Comparison of ENCODE assay signal across 8 cellular contexts in genomic region chr15:94174399-94174802, GRCh38. TPM values are rescaled to one million over a fixed set of nuclear protein-coding genes. Genes with fewer than 3 reads are reported as not detected.
A peak's percentile ranks its signal among the peaks of the same experiment; 100 is the strongest.
DNase-seq lines count a peak whose midpoint lies in the region; ATAC-seq and TF ChIP-seq lines count a peak whose summit lies in the region.

No MANE protein-coding gene starts in this region.

- no TSS peak for BruUV-seq in PC-9 (replicated peaks; lab: Mats Ljungman, UMichigan)

- H3K27me3 ChIP-seq in PC-9 (ENCODE audit: insufficient read depth, low read depth) = peaks cover 61% of the 10 kb centered on the region

- no peak for TF ChIP-seq CTCF in PC-9 (conservative IDR thresholded peaks at IDR 0.05)

- no peak overlapping the region for H3K4me3 ChIP-seq in PC-9

- H3K36me3 ChIP-seq in PC-9 (ENCODE audit: low read depth) = no peaks in the 10 kb centered on the region

- no peaks in the 10 kb centered on the region for H3K9me3 ChIP-seq in PC-9 (ENCODE audit: insufficient read depth, low read depth)

- H4K20me1 ChIP-seq in PC-9 (ENCODE audit: insufficient read depth) = no peaks in the 10 kb centered on the region

- no peak overlapping the region for H3K4me2 ChIP-seq in PC-9

- no peak overlapping the region for H2AFZ ChIP-seq in PC-9

- intact Hi-C loops in PC-9 (cut with micrococcal nuclease; ENCODE audit: unreplicated experiment) = no loop called here
- intact Hi-C loops in left ventricle myocardium superior (cut with micrococcal nuclease) = no loop called here

- no peaks in the 10 kb centered on the region for H3F3A ChIP-seq in PC-9 (ENCODE audit: insufficient read depth, low read depth)

- peak; percentile 89 for ATAC-seq in GM18499 (IDR thresholded peaks at IDR 0.05; ENCODE audit: insufficient read depth, unreplicated experiment)
- ATAC-seq in GM21619 (IDR thresholded peaks at IDR 0.05; ENCODE audit: unreplicated experiment) = peak; percentile 91
- no peak for ATAC-seq in left ventricle myocardium superior

- no peaks in the 10 kb centered on the region for H3K4me1 ChIP-seq in PC-9 (replicated peaks; ENCODE audit: insufficient read depth)

- CTCF ChIA-PET in PC-9 (lab: Charles Lee) = no interaction called here

- H3K9me2 ChIP-seq in PC-9 (ENCODE audit: insufficient read depth) = peaks cover 2% of the 10 kb centered on the region; the same call in 1 of the 2 replicates

- no peaks in the 10 kb centered on the region for H3K79me2 ChIP-seq in PC-9 (ENCODE audit: low read depth)

- DNase-seq in Kasumi-1 (lab: John Stamatoyannopoulos, UW) (peak; percentile 95 to 98), dedifferentiated amniotic fluid mesenchymal stem cell (ENCODE audit: extremely low spot score) (peak; percentile 34), DMS 273 treated with DMSO at 0.1 percent for 48 hours (lab: John Stamatoyannopoulos, UW) (no peak), PC-9 (no peak), left ventricle myocardium superior (no peak), NCI-H748 treated with DMSO at 0.1 percent for 48 hours (lab: John Stamatoyannopoulos, UW) (no peak)

- POLR2A ChIA-PET in PC-9 (lab: Charles Lee; ENCODE audit: unreplicated experiment) = no interaction called here

- H3K27ac ChIP-seq in PC-9 = no peak overlapping the region

RNA-seq across cellular contexts. Expression of gene MCTP2, which starts 57.0 kb away (rescaled TPM):
- 4.1 and 5.7 TPM in 2 replicates for total RNA-seq in PC-9 (2021)
- 2.1 TPM for total RNA-seq in left ventricle myocardium superior

Comparison
In these comparisons a context has a peak if more than half of its experiments do, and no peak if none do; other contexts are left out.
1. DNase-seq: peak in Kasumi-1 (2 of 2) and dedifferentiated amniotic fluid mesenchymal stem cell (single experiment); none in DMS 273 treated with DMSO at 0.1 percent for 48 hours (single experiment), PC-9 (0 of 2), left ventricle myocardium superior (single experiment) and NCI-H748 treated with DMSO at 0.1 percent for 48 hours (single experiment).